Comparison of ENCODE assay signal across 34 cellular contexts in genomic region chr12:53187145-53187899, GRCh38. TPM values are rescaled to one million over a fixed set of nuclear protein-coding genes. Genes with fewer than 3 reads are reported as not detected.
A peak's percentile ranks its signal among the peaks of the same experiment; 100 is the strongest.
DNase-seq lines count a peak whose midpoint lies in the region; ATAC-seq, FAIRE-seq and TF ChIP-seq lines count a peak whose summit lies in the region.
"Had no signal": no experiment of that assay in that cellular context is flagged by ENCODE, and none has a peak within 500 bp of the region (broad histone marks: within the 10 kb centered on the region; RNA-seq: fewer than 3 reads in every experiment).

No MANE protein-coding gene starts in this region.

- no peak overlapping the region for H3K4me3 ChIP-seq in CD4-positive, alpha-beta memory T cell (ENCODE audit: low read length in 2 of 2)
- no peak overlapping the region for H3K4me3 ChIP-seq in GM12878
- no peak overlapping the region for H3K4me3 ChIP-seq in naive thymus-derived CD4-positive, alpha-beta T cell (ENCODE audit: low read length)
- H3K4me3 ChIP-seq: body of pancreas, dorsolateral prefrontal cortex, gastroesophageal sphincter, hepatocyte, lung, mucosa of descending colon, PC-9, psoas muscle, SK-N-MC had no signal

- no peak for FAIRE-seq in GM12878 (lab: Jason Lieb, UNC)
- FAIRE-seq: A204.1 had no signal

- intact Hi-C loops in CD4-positive, alpha-beta memory T cell (cut with micrococcal nuclease) = no loop called here
- intact Hi-C loops in GM12878 (cut with micrococcal nuclease; ENCODE audit: unreplicated experiment) = no loop called here
- intact Hi-C loops in naive thymus-derived CD4-positive, alpha-beta T cell (cut with micrococcal nuclease) = no loop called here
- intact Hi-C loops in activated naive CD4-positive, alpha-beta T cell treated with anti-CD3 and anti-CD28 coated beads for 36 hours (cut with micrococcal nuclease) = loop anchor here (10.0 kb wide), 1 partner anchor 487 kb away; the partner anchor contains the start of gene ATP5MC2

- H3K9ac ChIP-seq in GM12878 (ENCODE audit: control insufficient read depth, insufficient read depth, low read length) = no peak overlapping the region

- in situ Hi-C loops in GM12878 (cut with MboI) = no loop called here

- no peak for TF ChIP-seq EP300 in GM12878 (IDR thresholded peaks at IDR 0.05; ENCODE audit: borderline replicate concordance in 1 of 2, control insufficient read depth in 1 of 2, low read depth in 2 of 2, low read length in 2 of 2)

- RAD21 ChIA-PET in GM12878 (lab: Charles Lee; ENCODE audit: unreplicated experiment) = interaction anchor here (0.9 to 1.8 kb wide), 6 partner anchors 18 to 101 kb away, joined by 3 to 7 read pairs (median 4); no protein-coding TSS in a partner anchor

- peaks cover 52% of the 10 kb centered on the region for H3K4me1 Mint-ChIP-seq in activated CD4-positive, alpha-beta T cell treated with anti-CD3 and anti-CD28 coated beads, Interleukin-2, amount 10 ng/mL, durations not matched to agents 7 days and 5 days
- H3K4me1 Mint-ChIP-seq in CD4-positive, alpha-beta memory T cell = peaks cover 26 to 44% (median 32%) of the 10 kb centered on the region in 4 donors
- H3K4me1 Mint-ChIP-seq in naive thymus-derived CD4-positive, alpha-beta T cell = peaks cover 28 to 71% (median 52%) of the 10 kb centered on the region in 7 donors
- H3K4me1 Mint-ChIP-seq in activated naive CD4-positive, alpha-beta T cell treated with anti-CD3 and anti-CD28 coated beads for 36 hours (ENCODE audit: low read depth) = peaks cover 39% of the 10 kb centered on the region

- no peaks in the 10 kb centered on the region for H4K20me1 ChIP-seq in GM12878 (ENCODE audit: control insufficient read depth, insufficient read depth)

- no peak for TF ChIP-seq CTCF in GM12878 (IDR thresholded peaks at IDR 0.05 in 2 of 3, conservative IDR thresholded peaks at IDR 0.05 in 1 of 3; ENCODE audit: control insufficient read depth in 2 of 3, extremely low read depth in 1 of 3, insufficient read depth in 1 of 3, low read depth in 3 of 3, low read length in 3 of 3)

- H3K4me3 Mint-ChIP-seq in activated CD4-positive, alpha-beta T cell treated with anti-CD3 and anti-CD28 coated beads, Interleukin-2, amount 10 ng/mL, durations not matched to agents 7 days and 5 days = no peak overlapping the region
- H3K4me3 Mint-ChIP-seq in CD4-positive, alpha-beta memory T cell = no peak overlapping the region
- peak overlapping the region in 1 of 10 donors; percentile 25 for H3K4me3 Mint-ChIP-seq in naive thymus-derived CD4-positive, alpha-beta T cell
- no peak overlapping the region for H3K4me3 Mint-ChIP-seq in activated naive CD4-positive, alpha-beta T cell treated with anti-CD3 and anti-CD28 coated beads for 36 hours
- H3K4me3 Mint-ChIP-seq: activated B cell treated with CpG ODN at 0.5 μM for 24 hours; activated T-cell treated with anti-CD3 and anti-CD28 coated beads, Interleukin-2, amount 50 U/mL, for 72 hours; nephron; type B pancreatic cell had no signal

- TF ChIP-seq RAD21 in GM12878 (IDR thresholded peaks at IDR 0.05; ENCODE audit: insufficient read depth, low read depth, low read length) = no peak

- POLR2A ChIA-PET in activated CD4-positive, alpha-beta T cell treated with anti-CD3 and anti-CD28 coated beads, Interleukin-2, amount 10 ng/mL, durations not matched to agents 7 days and 5 days (lab: Charles Lee) = no interaction called here
- POLR2A ChIA-PET in CD4-positive, alpha-beta memory T cell (lab: Charles Lee; ENCODE audit: partially characterized antibody) = interaction anchor here (0.9 to 17.3 kb wide), 6 partner anchors 15 to 108 kb away, joined by 4 to 463 read pairs (median 8); partner anchors contain the start of genes ITGB7 and SPRYD3
- POLR2A ChIA-PET in GM12878 (lab: Charles Lee) = interaction anchor here (0.6 to 1.6 kb wide), 7 partner anchors 8 to 1094 kb away, joined by 3 to 6 read pairs (median 3); partner anchors contain the start of gene MYG1
- POLR2A ChIA-PET in naive thymus-derived CD4-positive, alpha-beta T cell (lab: Charles Lee) = interaction anchor here (0.8 to 12.2 kb wide), 8 partner anchors 8 to 136 kb away, joined by 3 to 217 read pairs (median 3); partner anchors contain the start of gene ITGB7

- H3K27me3 Mint-ChIP-seq in activated CD4-positive, alpha-beta T cell treated with anti-CD3 and anti-CD28 coated beads, Interleukin-2, amount 10 ng/mL, durations not matched to agents 7 days and 5 days = no peaks in the 10 kb centered on the region
- H3K27me3 Mint-ChIP-seq in CD4-positive, alpha-beta memory T cell = no peaks in the 10 kb centered on the region
- no peaks in the 10 kb centered on the region for H3K27me3 Mint-ChIP-seq in naive thymus-derived CD4-positive, alpha-beta T cell
- H3K27me3 Mint-ChIP-seq in activated naive CD4-positive, alpha-beta T cell treated with anti-CD3 and anti-CD28 coated beads for 36 hours (ENCODE audit: low read depth) = no peaks in the 10 kb centered on the region
- H3K27me3 Mint-ChIP-seq: activated B cell treated with CpG ODN at 0.5 μM for 24 hours, type B pancreatic cell had no signal

- no peak overlapping the region for H3K27ac ChIP-seq in CD4-positive, alpha-beta memory T cell (ENCODE audit: low read depth, low read length)
- H3K27ac ChIP-seq in GM12878 (ENCODE audit: control insufficient read depth, insufficient read depth) = no peak overlapping the region
- H3K27ac ChIP-seq in naive thymus-derived CD4-positive, alpha-beta T cell (ENCODE audit: low read depth, low read length) = no peak overlapping the region
- H3K27ac ChIP-seq: body of pancreas, dorsolateral prefrontal cortex, gastroesophageal sphincter, hepatocyte, PC-9, psoas muscle had no signal

- no peak overlapping the region for H3K4me2 ChIP-seq in GM12878 (ENCODE audit: control insufficient read depth, insufficient read depth)
- H3K4me2 ChIP-seq: hepatocyte, PC-9 had no signal

- BruUV-seq in GM12878 (replicated peaks; lab: Mats Ljungman, UMichigan) = no TSS peak

- WGBS in GM12878 (ENCODE audit: insufficient coverage, insufficient replicate concordance, low lambda C conversion rate, missing lambda C conversion rate) = 97% methylated on average over 15 of the region's 15 CpGs

- peaks cover 38% of the 10 kb centered on the region for H3K4me1 ChIP-seq in CD4-positive, alpha-beta memory T cell (ENCODE audit: insufficient read depth, low read length)
- no peaks in the 10 kb centered on the region for H3K4me1 ChIP-seq in GM12878 (ENCODE audit: control insufficient read depth, insufficient read depth, low read length)
- peaks cover 11 to 35% of the 10 kb centered on the region in 2 donors for H3K4me1 ChIP-seq in naive thymus-derived CD4-positive, alpha-beta T cell (ENCODE audit: control insufficient read depth in 2 of 2, insufficient read depth in 2 of 2, low read length in 2 of 2)

- peak overlapping the region; percentile 25 for H3K27ac Mint-ChIP-seq in activated CD4-positive, alpha-beta T cell treated with anti-CD3 and anti-CD28 coated beads, Interleukin-2, amount 10 ng/mL, durations not matched to agents 7 days and 5 days
- peak overlapping the region in 5 of 7 donors; percentile 15 to 74 (median 35) for H3K27ac Mint-ChIP-seq in CD4-positive, alpha-beta memory T cell
- peak overlapping the region in 5 of 9 donors; percentile 31 to 74 (median 51) for H3K27ac Mint-ChIP-seq in naive thymus-derived CD4-positive, alpha-beta T cell
- H3K27ac Mint-ChIP-seq in activated naive CD4-positive, alpha-beta T cell treated with anti-CD3 and anti-CD28 coated beads for 36 hours = no peak overlapping the region
- H3K27ac Mint-ChIP-seq: activated B cell treated with CpG ODN at 0.5 μM for 24 hours; activated T-cell treated with anti-CD3 and anti-CD28 coated beads, Interleukin-2, amount 50 U/mL, for 72 hours; nephron; type B pancreatic cell had no signal

- peaks cover 79% of the 10 kb centered on the region for H3K36me3 Mint-ChIP-seq in activated CD4-positive, alpha-beta T cell treated with anti-CD3 and anti-CD28 coated beads, Interleukin-2, amount 10 ng/mL, durations not matched to agents 7 days and 5 days (ENCODE audit: low read depth)
- H3K36me3 Mint-ChIP-seq in CD4-positive, alpha-beta memory T cell = peaks cover 47 to 81% of the 10 kb centered on the region in 2 donors
- peaks cover 12 to 55% (median 37%) of the 10 kb centered on the region in 5 donors for H3K36me3 Mint-ChIP-seq in naive thymus-derived CD4-positive, alpha-beta T cell
- H3K36me3 Mint-ChIP-seq in activated naive CD4-positive, alpha-beta T cell treated with anti-CD3 and anti-CD28 coated beads for 36 hours (ENCODE audit: low read depth) = peaks cover 29% of the 10 kb centered on the region

- peaks cover 7% of the 10 kb centered on the region for H3K79me2 ChIP-seq in GM12878 (ENCODE audit: control insufficient read depth, insufficient read depth, low read length)

- no peak overlapping the region for H2AFZ ChIP-seq in GM12878 (ENCODE audit: control insufficient read depth, low read depth, low read length)
- H2AFZ ChIP-seq: hepatocyte, PC-9 had no signal

- no peak for DNase-seq in activated CD4-positive, alpha-beta T cell treated with anti-CD3 and anti-CD28 coated beads, Interleukin-2, amount 10 ng/mL, durations not matched to agents 7 days and 5 days
- no peak for DNase-seq in activated CD4-positive, alpha-beta T cell treated with anti-CD3 and anti-CD28 coated beads, Interleukin-2, amount 50 U/mL, for 48 hours
- no peak for DNase-seq in CD4-positive, alpha-beta memory T cell
- no peak for DNase-seq in GM12878 (ENCODE audit: low read depth, low spot score)
- DNase-seq in naive thymus-derived CD4-positive, alpha-beta T cell = no peak
- no peak for DNase-seq in NCI-H2081 (lab: John Stamatoyannopoulos, UW)
- DNase-seq in activated naive CD4-positive, alpha-beta T cell treated with anti-CD3 and anti-CD28 coated beads for 36 hours = no peak
- DNase-seq: activated B cell treated with CpG ODN at 0.5 μM for 24 hours; activated T-cell treated with anti-CD3 and anti-CD28 coated beads, Interleukin-2, amount 50 U/mL, for 72 hours; cerebellar nuclear complex; dorsolateral prefrontal cortex; HCEC 1CT; mucosa of descending colon; MV-4-11; NCI-H1436; NCI-H2081 treated with DMSO at 0.1 percent for 48 hours; NCI-H226; NCI-H526 treated with DMSO at 0.1 percent for 48 hours; NK-92 treated with Interleukin-12 subunit alpha and Interleukin-12 subunit beta, amount 100 ng/mL, for 24 hours; PC-9; psoas muscle; stimulated activated CD4-positive, alpha-beta T cell treated with anti-CD3 and anti-CD28 coated beads, Interleukin-4, amount 100 ng/mL, for 24 hours; substantia nigra; T-helper 1 cell had no signal

- ATAC-seq in GM12878 (no peak), esophagus mucosa (no peak)
- ATAC-seq in naive thymus-derived CD4-positive, alpha-beta T cell = no peak
- ATAC-seq: activated T-cell treated with anti-CD3 and anti-CD28 coated beads, Interleukin-2, amount 50 U/mL, for 72 hours; body of pancreas; gastroesophageal sphincter; mucosa of descending colon; psoas muscle had no signal

- no peaks in the 10 kb centered on the region for H3K27me3 ChIP-seq in CD4-positive, alpha-beta memory T cell (ENCODE audit: insufficient read depth, low read length)
- no peaks in the 10 kb centered on the region for H3K27me3 ChIP-seq in GM12878 (replicated peaks in 1 of 2; ENCODE audit: control insufficient read depth in 2 of 2, insufficient read depth in 2 of 2, low read length in 1 of 2)
- H3K27me3 ChIP-seq in naive thymus-derived CD4-positive, alpha-beta T cell (ENCODE audit: control insufficient read depth in 2 of 2, insufficient read depth in 2 of 2, low read length in 2 of 2) = no peaks in the 10 kb centered on the region
- H3K27me3 ChIP-seq: body of pancreas, dorsolateral prefrontal cortex, gastroesophageal sphincter, hepatocyte had no signal

- CTCF ChIA-PET in activated CD4-positive, alpha-beta T cell treated with anti-CD3 and anti-CD28 coated beads, Interleukin-2, amount 10 ng/mL, durations not matched to agents 7 days and 5 days (lab: Charles Lee) = interaction anchor here (0.5 to 9.7 kb wide), 11 partner anchors 10 to 228 kb away, joined by 3 to 71 read pairs (median 4); partner anchors contain the start of genes AAAS and ESPL1
- CTCF ChIA-PET in CD4-positive, alpha-beta memory T cell (lab: Charles Lee; ENCODE audit: partially characterized antibody) = interaction anchor here (0.7 to 6.7 kb wide), 11 partner anchors 10 to 121 kb away, joined by 3 to 65 read pairs (median 4); partner anchors contain the start of gene ITGB7
- CTCF ChIA-PET in GM12878 (lab: Yijun Ruan, JAX) = interaction anchor here (0.5 to 6.7 kb wide), 17 partner anchors 8 to 137 kb away, joined by 3 to 89 read pairs (median 4); partner anchors contain the start of genes AAAS, ESPL1 and PFDN5
- CTCF ChIA-PET in naive thymus-derived CD4-positive, alpha-beta T cell (lab: Charles Lee) = interaction anchor here (0.6 to 2.2 kb wide), 8 partner anchors 8 to 159 kb away, joined by 3 to 10 read pairs (median 4); no protein-coding TSS in a partner anchor
- CTCF ChIA-PET in activated naive CD4-positive, alpha-beta T cell treated with anti-CD3 and anti-CD28 coated beads for 36 hours (lab: Charles Lee) = interaction anchor here (0.7 to 3.2 kb wide), 12 partner anchors 8 to 158 kb away, joined by 3 to 13 read pairs (median 4); no protein-coding TSS in a partner anchor

- no peaks in the 10 kb centered on the region for H3K9me3 Mint-ChIP-seq in activated CD4-positive, alpha-beta T cell treated with anti-CD3 and anti-CD28 coated beads, Interleukin-2, amount 10 ng/mL, durations not matched to agents 7 days and 5 days
- no peaks in the 10 kb centered on the region for H3K9me3 Mint-ChIP-seq in CD4-positive, alpha-beta memory T cell
- H3K9me3 Mint-ChIP-seq in naive thymus-derived CD4-positive, alpha-beta T cell = peaks cover 0 to 3% (median 0%) of the 10 kb centered on the region in 11 donors
- H3K9me3 Mint-ChIP-seq in activated naive CD4-positive, alpha-beta T cell treated with anti-CD3 and anti-CD28 coated beads for 36 hours = no peaks in the 10 kb centered on the region
- H3K9me3 Mint-ChIP-seq: activated B cell treated with CpG ODN at 0.5 μM for 24 hours; activated T-cell treated with anti-CD3 and anti-CD28 coated beads, Interleukin-2, amount 50 U/mL, for 72 hours; nephron; type B pancreatic cell had no signal

- SMC1A ChIA-PET in GM12878 (lab: Charles Lee; ENCODE audit: uncharacterized antibody, unreplicated experiment) = interaction anchor here (0.8 to 5.3 kb wide), 10 partner anchors 10 to 121 kb away, joined by 3 to 19 read pairs (median 6); no protein-coding TSS in a partner anchor

- H3K36me3 ChIP-seq in CD4-positive, alpha-beta memory T cell (ENCODE audit: insufficient read depth, low read length) = peaks cover 76% of the 10 kb centered on the region
- H3K36me3 ChIP-seq in GM12878 (ENCODE audit: control insufficient read depth in 2 of 2, insufficient read depth in 2 of 2, low read length in 1 of 2) = peaks cover 12 to 28% of the 10 kb centered on the region in 2 experiments; a peak in 3 of 4 replicates
- peaks cover 24 to 92% (median 34%) of the 10 kb centered on the region in 3 experiments for H3K36me3 ChIP-seq in naive thymus-derived CD4-positive, alpha-beta T cell (ENCODE audit: control insufficient read depth in 2 of 3, insufficient read depth in 3 of 3, low read length in 3 of 3)

- TF ChIP-seq POLR2A in GM12878 (IDR thresholded peaks at IDR 0.05; ENCODE audit: low read depth, low read length) = peak; percentile 68

- no peaks in the 10 kb centered on the region for H3K9me3 ChIP-seq in CD4-positive, alpha-beta memory T cell (ENCODE audit: control insufficient read depth in 1 of 2, low read length in 2 of 2)
- H3K9me3 ChIP-seq in GM12878 (replicated peaks; ENCODE audit: control insufficient read depth, insufficient read depth, low read length) = no peaks in the 10 kb centered on the region
- no peaks in the 10 kb centered on the region for H3K9me3 ChIP-seq in naive thymus-derived CD4-positive, alpha-beta T cell (ENCODE audit: control insufficient read depth in 2 of 3, low read length in 3 of 3)
- H3K9me3 ChIP-seq: body of pancreas, gastroesophageal sphincter, mucosa of descending colon, psoas muscle had no signal

RNA-seq across cellular contexts. Expression of gene CSAD, which starts 6.6 kb away (rescaled TPM):
- 10 to 100 TPM; 33.3 to 34.7 TPM for total RNA-seq in activated CD4-positive, alpha-beta T cell treated with anti-CD3 and anti-CD28 coated beads, Interleukin-2, amount 10 ng/mL, durations not matched to agents 7 days and 5 days
- 10 to 100 TPM; 62.5 to 64.2 TPM for total RNA-seq in CD4-positive, alpha-beta memory T cell
- polyA plus RNA-seq in CD4-positive, alpha-beta memory T cell = 1 to 10 TPM; 1.1 to 2.9 TPM
- total RNA-seq in GM12878 (2013; cell fraction: nucleolus; rRNA removed) = 35.3 and 40.5 TPM in 2 replicates
- total RNA-seq in GM12878 (2014; rRNA removed) (7.0 and 12.5 TPM in 2 replicates), GM12878 (2014; rRNA removed; fragmentation: Illumina TruSeq; extraction: Trizol) (5.4 and 6.7 TPM in 2 replicates), GM12878 (2021) (6.1 and 9.3 TPM in 2 replicates), esophagus mucosa (17.1 TPM)
- 9.2 TPM for polyA plus RNA-seq in GM12878 (2011; ENCODE audit: low read depth)
- polyA plus RNA-seq in GM12878 (2011; rRNA removed) (14.4 and 19.1 TPM in 2 replicates), GM12878 (2014; fragmentation: Illumina TruSeq; extraction: Trizol) (12.3 and 12.7 TPM in 2 replicates), GM12878 (2014; fragmentation: Nextera tagmentation; extraction: Ambion mirVana) (1 to 10 TPM; 1.2 to 2.0 TPM), GM12878 (2014; rRNA removed) (20.0 and 20.4 TPM in 2 replicates), GM12878 (2016; fragmentation: Nextera tagmentation; extraction: Ambion mirVana) (1 to 10 TPM; 1.1 to 2.4 TPM)
- 14.6 and 22.7 TPM in 2 replicates for polyA plus RNA-seq in GM12878 (2011; cell fraction: cytosol; rRNA removed)
- 73.6 and 82.3 TPM in 2 replicates for polyA plus RNA-seq in GM12878 (2011; cell fraction: nucleus; rRNA removed)
- 13.3 and 15.1 TPM in 2 replicates for polyA plus RNA-seq in GM12878 (2012)
- 13.1 and 15.2 TPM in 2 replicates for polyA minus RNA-seq in GM12878 (2011; rRNA and poly(A)+ RNA removed)
- polyA minus RNA-seq in GM12878 (2011; cell fraction: cytosol; rRNA and poly(A)+ RNA removed) = 4.9 and 6.8 TPM in 2 replicates
- 11.6 and 18.4 TPM in 2 replicates for polyA minus RNA-seq in GM12878 (2011; cell fraction: nucleus; rRNA and poly(A)+ RNA removed)
- total RNA-seq in naive thymus-derived CD4-positive, alpha-beta T cell = 10 to 100 TPM; 34.1 to 76.3 (median 69.1) TPM
- polyA plus RNA-seq in naive thymus-derived CD4-positive, alpha-beta T cell = 1 to 10 TPM; 1.3 to 2.1 TPM
- total RNA-seq in activated naive CD4-positive, alpha-beta T cell treated with anti-CD3 and anti-CD28 coated beads for 36 hours = 10 to 100 TPM; 31.5 to 32.3 TPM

RNA-seq across cellular contexts. Expression of gene ZNF740, which starts 6.8 kb away (rescaled TPM):
- 10 to 100 TPM; 38.9 to 44.1 TPM for total RNA-seq in activated CD4-positive, alpha-beta T cell treated with anti-CD3 and anti-CD28 coated beads, Interleukin-2, amount 10 ng/mL, durations not matched to agents 7 days and 5 days
- total RNA-seq in CD4-positive, alpha-beta memory T cell = 100 to 1,000 TPM; 109 to 113 TPM
- 1 to 10 TPM in 1 of 2 donors, under 1 TPM in 1; 0.90 to 3.5 TPM for polyA plus RNA-seq in CD4-positive, alpha-beta memory T cell
- 112 and 115 TPM in 2 replicates for total RNA-seq in GM12878 (2013; cell fraction: nucleolus; rRNA removed)
- total RNA-seq in GM12878 (2014; rRNA removed) (11.6 and 12.6 TPM in 2 replicates), GM12878 (2014; rRNA removed; fragmentation: Illumina TruSeq; extraction: Trizol) (9.9 and 11.8 TPM in 2 replicates), GM12878 (2021) (29.0 and 33.6 TPM in 2 replicates), esophagus mucosa (19.6 TPM)
- 10.5 TPM for polyA plus RNA-seq in GM12878 (2011; ENCODE audit: low read depth)
- polyA plus RNA-seq in GM12878 (2011; rRNA removed) (29.5 and 30.9 TPM in 2 replicates), GM12878 (2014; fragmentation: Illumina TruSeq; extraction: Trizol) (14.2 and 21.6 TPM in 2 replicates), GM12878 (2014; fragmentation: Nextera tagmentation; extraction: Ambion mirVana) (1 to 10 TPM; 1.4 to 1.8 TPM), GM12878 (2014; rRNA removed) (12.9 and 19.1 TPM in 2 replicates), GM12878 (2016; fragmentation: Nextera tagmentation; extraction: Ambion mirVana) (1 to 10 TPM; 4.1 to 5.6 TPM)
- 17.7 and 18.8 TPM in 2 replicates for polyA plus RNA-seq in GM12878 (2011; cell fraction: cytosol; rRNA removed)
- polyA plus RNA-seq in GM12878 (2011; cell fraction: nucleus; rRNA removed) = 63.5 and 111 TPM in 2 replicates
- polyA plus RNA-seq in GM12878 (2012) = 14.3 and 14.7 TPM in 2 replicates
- 29.5 and 32.2 TPM in 2 replicates for polyA minus RNA-seq in GM12878 (2011; rRNA and poly(A)+ RNA removed)
- 7.1 and 7.5 TPM in 2 replicates for polyA minus RNA-seq in GM12878 (2011; cell fraction: cytosol; rRNA and poly(A)+ RNA removed)
- 57.9 and 58.6 TPM in 2 replicates for polyA minus RNA-seq in GM12878 (2011; cell fraction: nucleus; rRNA and poly(A)+ RNA removed)
- total RNA-seq in naive thymus-derived CD4-positive, alpha-beta T cell = 100 to 1,000 TPM in 2 of 5 experiments, 10 to 100 TPM in 3; 37.2 to 135 (median 49.5) TPM
- polyA plus RNA-seq in naive thymus-derived CD4-positive, alpha-beta T cell = 1 to 10 TPM; 3.6 to 3.8 TPM
- 10 to 100 TPM; 40.4 to 42.0 TPM for total RNA-seq in activated naive CD4-positive, alpha-beta T cell treated with anti-CD3 and anti-CD28 coated beads for 36 hours

RNA-seq across cellular contexts. Expression of gene ITGB7, which starts 19.7 kb away (rescaled TPM):
- 100 to 1,000 TPM; 621 to 702 TPM for total RNA-seq in activated CD4-positive, alpha-beta T cell treated with anti-CD3 and anti-CD28 coated beads, Interleukin-2, amount 10 ng/mL, durations not matched to agents 7 days and 5 days
- total RNA-seq in CD4-positive, alpha-beta memory T cell = 100 to 1,000 TPM; 382 to 397 TPM
- 100 to 1,000 TPM; 271 to 374 TPM for polyA plus RNA-seq in CD4-positive, alpha-beta memory T cell
- 215 and 221 TPM in 2 replicates for total RNA-seq in GM12878 (2013; cell fraction: nucleolus; rRNA removed)
- total RNA-seq in GM12878 (2014; rRNA removed) = 366 and 425 TPM in 2 replicates
- total RNA-seq in GM12878 (2014; rRNA removed; fragmentation: Illumina TruSeq; extraction: Trizol) = 158 and 166 TPM in 2 replicates
- 459 and 487 TPM in 2 replicates for total RNA-seq in GM12878 (2021)
- polyA plus RNA-seq in GM12878 (2011; ENCODE audit: low read depth) = 81.6 TPM
- polyA plus RNA-seq in GM12878 (2011; rRNA removed) = 130 and 234 TPM in 2 replicates
- 334 and 445 TPM in 2 replicates for polyA plus RNA-seq in GM12878 (2011; cell fraction: cytosol; rRNA removed)
- polyA plus RNA-seq in GM12878 (2011; cell fraction: nucleus; rRNA removed) = 940 and 958 TPM in 2 replicates
- polyA plus RNA-seq in GM12878 (2012) = 135 and 178 TPM in 2 replicates
- polyA plus RNA-seq in GM12878 (2014; fragmentation: Illumina TruSeq; extraction: Trizol) = 95.4 and 174 TPM in 2 replicates
- 10 to 100 TPM; 54.5 to 99.5 TPM for polyA plus RNA-seq in GM12878 (2014; fragmentation: Nextera tagmentation; extraction: Ambion mirVana)
- polyA plus RNA-seq in GM12878 (2014; rRNA removed) = 282 and 333 TPM in 2 replicates
- 100 to 1,000 TPM; 269 to 332 TPM for polyA plus RNA-seq in GM12878 (2016; fragmentation: Nextera tagmentation; extraction: Ambion mirVana)
- polyA minus RNA-seq in GM12878 (2011; rRNA and poly(A)+ RNA removed) = 281 and 434 TPM in 2 replicates
- 164 and 179 TPM in 2 replicates for polyA minus RNA-seq in GM12878 (2011; cell fraction: cytosol; rRNA and poly(A)+ RNA removed)
- polyA minus RNA-seq in GM12878 (2011; cell fraction: nucleus; rRNA and poly(A)+ RNA removed) = 164 and 235 TPM in 2 replicates
- total RNA-seq in naive thymus-derived CD4-positive, alpha-beta T cell = 100 to 1,000 TPM; 208 to 760 (median 408) TPM
- polyA plus RNA-seq in naive thymus-derived CD4-positive, alpha-beta T cell = 100 to 1,000 TPM; 191 to 205 TPM
- total RNA-seq in esophagus mucosa = 7.0 TPM
- total RNA-seq in activated naive CD4-positive, alpha-beta T cell treated with anti-CD3 and anti-CD28 coated beads for 36 hours = 10 to 100 TPM; 32.3 to 32.5 TPM
- total RNA-seq: LHCN-M2 had no signal
- polyA plus RNA-seq: hepatocyte had no signal

RNA-seq across cellular contexts. Expression of gene RARG, which starts 44.7 kb away (rescaled TPM):
- total RNA-seq in activated CD4-positive, alpha-beta T cell treated with anti-CD3 and anti-CD28 coated beads, Interleukin-2, amount 10 ng/mL, durations not matched to agents 7 days and 5 days = 10 to 100 TPM; 58.3 to 59.7 TPM
- 10 to 100 TPM; 84.7 to 86.0 TPM for total RNA-seq in CD4-positive, alpha-beta memory T cell
- 10 to 100 TPM; 13.2 to 25.1 TPM for polyA plus RNA-seq in CD4-positive, alpha-beta memory T cell
- 12.2 and 13.4 TPM in 2 replicates for total RNA-seq in GM12878 (2013; cell fraction: nucleolus; rRNA removed)
- 3.4 and 4.0 TPM in 2 replicates for total RNA-seq in GM12878 (2014; rRNA removed)
- total RNA-seq in GM12878 (2014; rRNA removed; fragmentation: Illumina TruSeq; extraction: Trizol) = 3.0 and 3.9 TPM in 2 replicates
- total RNA-seq in GM12878 (2021) = 7.3 and 8.7 TPM in 2 replicates
- 0.72 TPM for polyA plus RNA-seq in GM12878 (2011; ENCODE audit: low read depth)
- polyA plus RNA-seq in GM12878 (2011; rRNA removed) = 4.5 and 8.1 TPM in 2 replicates
- polyA plus RNA-seq in GM12878 (2011; cell fraction: cytosol; rRNA removed) = 9.2 and 13.2 TPM in 2 replicates
- 34.2 and 38.3 TPM in 2 replicates for polyA plus RNA-seq in GM12878 (2011; cell fraction: nucleus; rRNA removed)
- polyA plus RNA-seq in GM12878 (2012) = 2.5 and 2.9 TPM in 2 replicates
- polyA plus RNA-seq in GM12878 (2014; fragmentation: Illumina TruSeq; extraction: Trizol) = 2.6 and 4.2 TPM in 2 replicates
- under 1 TPM; 0.27 to 0.60 TPM for polyA plus RNA-seq in GM12878 (2014; fragmentation: Nextera tagmentation; extraction: Ambion mirVana)
- polyA plus RNA-seq in GM12878 (2014; rRNA removed) = 7.2 and 8.0 TPM in 2 replicates
- polyA plus RNA-seq in GM12878 (2016; fragmentation: Nextera tagmentation; extraction: Ambion mirVana) = 1 to 10 TPM; 3.8 to 6.0 TPM
- 12.3 and 13.9 TPM in 2 replicates for polyA minus RNA-seq in GM12878 (2011; rRNA and poly(A)+ RNA removed)
- polyA minus RNA-seq in GM12878 (2011; cell fraction: cytosol; rRNA and poly(A)+ RNA removed) = 7.5 and 8.3 TPM in 2 replicates
- 9.1 and 18.5 TPM in 2 replicates for polyA minus RNA-seq in GM12878 (2011; cell fraction: nucleus; rRNA and poly(A)+ RNA removed)
- 10 to 100 TPM; 22.4 to 73.1 (median 57.4) TPM for total RNA-seq in naive thymus-derived CD4-positive, alpha-beta T cell
- polyA plus RNA-seq in naive thymus-derived CD4-positive, alpha-beta T cell = 10 to 100 TPM in 1 of 2 donors, 1 to 10 TPM in 1; 6.4 to 17.2 TPM
- 168 TPM for total RNA-seq in esophagus mucosa
- total RNA-seq in activated naive CD4-positive, alpha-beta T cell treated with anti-CD3 and anti-CD28 coated beads for 36 hours = 1 to 10 TPM; 4.0 to 4.6 TPM

Comparison
In these comparisons a context has a peak if more than half of its experiments do, and no peak if none do; other contexts are left out.
1. RNA of gene ITGB7, which starts 19.7 kb away (total RNA-seq): 621 to 702 TPM in activated CD4-positive, alpha-beta T cell treated with anti-CD3 and anti-CD28 coated beads, Interleukin-2, amount 10 ng/mL, durations not matched to agents 7 days and 5 days, 158 to 487 TPM in GM12878, 208 to 760 TPM in naive thymus-derived CD4-positive, alpha-beta T cell and 382 to 397 TPM in CD4-positive, alpha-beta memory T cell; 32.3 to 32.5 TPM in activated naive CD4-positive, alpha-beta T cell treated with anti-CD3 and anti-CD28 coated beads for 36 hours and 7.0 TPM in esophagus mucosa (single experiment); every median in the first group is over 4 times any median in the second.